9 cellular contexts compared by ENCODE assay signal in genomic region chr10:88553116-88553752, GRCh38. TPM values are rescaled to one million over a fixed set of nuclear protein-coding genes. Genes with fewer than 3 reads are reported as not detected.
DNase-seq lines count a peak whose midpoint lies in the region; ATAC-seq and TF ChIP-seq lines count a peak whose summit lies in the region.
"Had no signal": no experiment of that assay in that cellular context is flagged by ENCODE, and none has a peak within 500 bp of the region (broad histone marks: within the 10 kb centered on the region; RNA-seq: fewer than 3 reads in every experiment).

No MANE protein-coding gene starts in this region.

- H3K9me3 ChIP-seq in ovary: no peaks in the 10 kb centered on the region

- no peak for TF ChIP-seq POLR2A in ovary (IDR thresholded peaks at IDR 0.05)

- no peaks in the 10 kb centered on the region for H3K4me1 ChIP-seq in ovary (ENCODE audit: insufficient read depth)

- no peak for TF ChIP-seq EP300 in ovary (IDR thresholded peaks at IDR 0.05)

- ATAC-seq in GM19035 (IDR thresholded peaks at IDR 0.05; ENCODE audit: unreplicated experiment): peak; percentile 87
- ATAC-seq in HG03439 (IDR thresholded peaks at IDR 0.05; ENCODE audit: unreplicated experiment): peak; percentile 81

- 85 to 87% (median 87%) methylated on average over 2 of the region's 2 CpGs for WGBS in ovary, 3 donors

- TF ChIP-seq CTCF in ovary (IDR thresholded peaks at IDR 0.05): peak; percentile 61 to 87 (median 75)

- H3K27me3 ChIP-seq in ovary: no peaks in the 10 kb centered on the region

- H3K36me3 ChIP-seq in ovary: no peaks in the 10 kb centered on the region

- H3K27ac ChIP-seq in ovary: no peak overlapping the region

- DNase-seq in CMK (ENCODE audit: low read depth): peak; percentile 9
- peak; percentile 93 for DNase-seq in NOMO-1 treated with DMSO at 0.1 percent for 48 hours (lab: John Stamatoyannopoulos, UW; ENCODE audit: unreplicated experiment)
- peak; percentile 4 for DNase-seq in activated effector memory CD4-positive, alpha-beta T cell treated with Interleukin-2 at 50 U/mL for 16 hours
- peak; percentile 51 for DNase-seq in germinal center (ENCODE audit: low spot score)
- peak; percentile 37 to 75 (median 39) for DNase-seq in ovary
- no peak for DNase-seq in HuH-7.5 (ENCODE audit: low spot score)

- intact Hi-C loops in ovary (cut with DNase I): loop anchor here (5.0 to 10.0 kb wide), 5 partner anchors 151 to 701 kb away; partner anchors contain the start of genes KLLN (in 1 of the 4) and PTEN (in 1 of the 4)

- H3K4me3 ChIP-seq in ovary: no peak overlapping the region

RNA-seq across cellular contexts. Expression of gene RNLS, which starts 29.9 kb away (rescaled TPM):
- 10 to 100 TPM in 6 of 7 donors, 1 to 10 TPM in 1; 9.3 to 21.9 (median 15.8) TPM for total RNA-seq in ovary
- polyA plus RNA-seq in ovary: 10 to 100 TPM in 1 of 2 donors, 1 to 10 TPM in 1; 7.5 to 11.7 TPM

RNA-seq across cellular contexts. Expression of gene LIPJ, which starts 33.3 kb away (rescaled TPM):
- total RNA-seq in ovary: under 1 TPM; 0.08 to 0.25 (median 0.20) TPM
- not detected for polyA plus RNA-seq in ovary
- total RNA-seq: T-helper 1 cell treated with Interleukin-12 subunit alpha and Interleukin-12 subunit beta and Interleukin-4 antibody, amounts not matched to agents 30 ng/mL and 1 ng/mL, for 36 hours had no signal
